In the genomic region with DNA sequence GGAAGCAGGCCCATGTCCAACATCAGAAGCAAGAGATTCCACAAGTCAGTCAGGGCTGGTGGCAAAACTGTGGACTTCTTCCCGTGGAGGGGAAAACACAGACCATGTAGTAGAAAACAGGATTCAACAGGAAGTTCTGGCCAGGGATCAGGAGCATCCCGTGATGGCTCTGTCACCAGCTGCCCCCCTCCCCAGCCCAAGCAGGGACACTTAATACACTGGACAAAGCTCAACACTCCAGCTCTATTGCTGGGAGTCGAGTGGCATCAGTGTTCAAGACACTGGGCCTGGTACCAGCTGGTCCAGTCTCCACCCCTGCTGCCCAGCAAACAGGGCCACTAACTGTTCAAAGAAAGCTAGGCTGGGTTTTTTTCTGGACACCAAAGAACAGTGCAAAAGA, we compare ENCODE assay signal across 18 cellular contexts. TPM values are rescaled to one million over a fixed set of nuclear protein-coding genes. Genes with fewer than 3 reads are reported as not detected.
A peak's percentile ranks its signal among the peaks of the same experiment; 100 is the strongest.
DNase-seq lines count a peak whose midpoint lies in the region; ATAC-seq and TF ChIP-seq lines count a peak whose summit lies in the region.
"Had no signal": no experiment of that assay in that cellular context is flagged by ENCODE, and none has a peak within 500 bp of the region (broad histone marks: within the 10 kb centered on the region; RNA-seq: fewer than 3 reads in every experiment).

No MANE protein-coding gene starts in this region.

- ATAC-seq in stimulated activated memory B cell treated with anti-CD40 and anti-IgM and Interleukin-4, amounts not matched to agents 10 μg/mL and 1 μg/mL and 100 μg/mL, for 72 hours = no peak
- ATAC-seq in activated T-cell treated with anti-CD3 and anti-CD28 coated beads, Interleukin-2, amount 50 U/mL, for 72 hours (replicated peaks in 1 of 2) = no peak
- no peak for ATAC-seq in naive thymus-derived CD8-positive, alpha-beta T cell
- ATAC-seq: activated CD4-positive, CD25-positive, alpha-beta regulatory T cell treated with anti-CD3 and anti-CD28 coated beads, Interleukin-2, amount 50 U/mL, for 24 hours; left ventricle myocardium superior; naive thymus-derived CD4-positive, alpha-beta T cell; T-helper 17 cell had no signal

- DNase-seq in ecto neural progenitor cell (ENCODE audit: low spot score) (peak; percentile 36), middle frontal gyrus (ENCODE audit: extremely low spot score, low spot score) (peak; percentile 51), D341Med (ENCODE audit: low spot score) (no peak)
- no peak for DNase-seq in activated CD4-positive, CD25-positive, alpha-beta regulatory T cell (lab: John Stamatoyannopoulos, UW)
- no peak for DNase-seq in activated T-cell treated with anti-CD3 and anti-CD28 coated beads, Interleukin-2, amount 50 U/mL, for 72 hours
- no peak for DNase-seq in naive thymus-derived CD8-positive, alpha-beta T cell
- DNase-seq: activated effector memory CD4-positive, alpha-beta T cell treated with Interleukin-2 at 50 U/mL for 16 hours; adrenal gland; left ventricle myocardium superior; naive thymus-derived CD4-positive, alpha-beta T cell; NCI-H187; NCI-H510A; retina; SHP77 treated with DMSO at 0.1 percent for 48 hours; T-helper 17 cell had no signal

- H3K4me1 ChIP-seq in Loucy (ENCODE audit: insufficient read depth, low read length, poor library complexity, severe bottlenecking) = peaks cover 58% of the 10 kb centered on the region

- peaks cover 62% of the 10 kb centered on the region for H3K79me2 ChIP-seq in Loucy (ENCODE audit: insufficient read depth, low read length)

- H3K9ac ChIP-seq in Loucy (ENCODE audit: low read depth, low read length, poor library complexity, severe bottlenecking) = peak overlapping the region; percentile 61

- H3K9me2 ChIP-seq in Loucy (replicated peaks; ENCODE audit: low read depth, low read length) = no peaks in the 10 kb centered on the region

- POLR2A ChIA-PET in naive thymus-derived CD8-positive, alpha-beta T cell (lab: Charles Lee) = interaction anchor here (0.5 kb wide), 1 partner anchor 159 kb away, joined by 3 read pairs; no protein-coding TSS in a partner anchor

- H3K9me3 Mint-ChIP-seq in stimulated activated memory B cell treated with anti-CD40 and anti-IgM and Interleukin-4, amounts not matched to agents 10 μg/mL and 1 μg/mL and 100 μg/mL, for 72 hours = no peaks in the 10 kb centered on the region
- H3K9me3 Mint-ChIP-seq in activated T-cell treated with anti-CD3 and anti-CD28 coated beads, Interleukin-2, amount 50 U/mL, for 72 hours = no peaks in the 10 kb centered on the region
- no peaks in the 10 kb centered on the region for H3K9me3 Mint-ChIP-seq in naive thymus-derived CD8-positive, alpha-beta T cell
- H3K9me3 Mint-ChIP-seq: naive thymus-derived CD4-positive, alpha-beta T cell had no signal

- peaks cover 61% of the 10 kb centered on the region for H3K4me1 Mint-ChIP-seq in stimulated activated memory B cell treated with anti-CD40 and anti-IgM and Interleukin-4, amounts not matched to agents 10 μg/mL and 1 μg/mL and 100 μg/mL, for 72 hours
- peaks cover 13% of the 10 kb centered on the region for H3K4me1 Mint-ChIP-seq in activated T-cell treated with anti-CD3 and anti-CD28 coated beads, Interleukin-2, amount 50 U/mL, for 72 hours (ENCODE audit: low read depth)
- peaks cover 2 to 27% (median 14%) of the 10 kb centered on the region in 4 donors for H3K4me1 Mint-ChIP-seq in naive thymus-derived CD8-positive, alpha-beta T cell

- peak overlapping the region; percentile 98 for H3K4me2 ChIP-seq in Loucy (ENCODE audit: low read depth, low read length, poor library complexity, severe bottlenecking)

- peaks cover 4% of the 10 kb centered on the region for H4K20me1 ChIP-seq in Loucy (ENCODE audit: insufficient read depth, low read length, poor library complexity, severe bottlenecking)

- no peaks in the 10 kb centered on the region for H3K36me3 Mint-ChIP-seq in stimulated activated memory B cell treated with anti-CD40 and anti-IgM and Interleukin-4, amounts not matched to agents 10 μg/mL and 1 μg/mL and 100 μg/mL, for 72 hours
- no peaks in the 10 kb centered on the region for H3K36me3 Mint-ChIP-seq in activated T-cell treated with anti-CD3 and anti-CD28 coated beads, Interleukin-2, amount 50 U/mL, for 72 hours (ENCODE audit: insufficient read depth in 2 of 2)
- H3K36me3 Mint-ChIP-seq in naive thymus-derived CD8-positive, alpha-beta T cell = no peaks in the 10 kb centered on the region
- H3K36me3 Mint-ChIP-seq: naive thymus-derived CD4-positive, alpha-beta T cell had no signal

- no peaks in the 10 kb centered on the region for H3K36me3 ChIP-seq in Loucy (ENCODE audit: insufficient read depth, low read length)
- H3K36me3 ChIP-seq: adrenal gland had no signal

- H2AFZ ChIP-seq in Loucy (ENCODE audit: low read length) = no peak overlapping the region

- peak overlapping the region; percentile 76 for H3K4me3 ChIP-seq in Loucy (ENCODE audit: low read length, poor library complexity, severe bottlenecking)
- H3K4me3 ChIP-seq: adrenal gland had no signal

- 0 out of 2 replicates have a peak, but pooled peaks cover 2% of the 10 kb centered on the region for H3F3A ChIP-seq in Loucy (ENCODE audit: low read depth)

- no peaks in the 10 kb centered on the region for H3K27me3 Mint-ChIP-seq in stimulated activated memory B cell treated with anti-CD40 and anti-IgM and Interleukin-4, amounts not matched to agents 10 μg/mL and 1 μg/mL and 100 μg/mL, for 72 hours
- peaks cover 26% of the 10 kb centered on the region for H3K27me3 Mint-ChIP-seq in activated T-cell treated with anti-CD3 and anti-CD28 coated beads, Interleukin-2, amount 50 U/mL, for 72 hours (ENCODE audit: low read depth)
- peaks cover 2 to 21% (median 9%) of the 10 kb centered on the region in 5 donors for H3K27me3 Mint-ChIP-seq in naive thymus-derived CD8-positive, alpha-beta T cell

- H3K4me3 Mint-ChIP-seq in stimulated activated memory B cell treated with anti-CD40 and anti-IgM and Interleukin-4, amounts not matched to agents 10 μg/mL and 1 μg/mL and 100 μg/mL, for 72 hours = no peak overlapping the region
- no peak overlapping the region for H3K4me3 Mint-ChIP-seq in activated T-cell treated with anti-CD3 and anti-CD28 coated beads, Interleukin-2, amount 50 U/mL, for 72 hours
- peak overlapping the region in 1 of 10 donors; percentile 25 for H3K4me3 Mint-ChIP-seq in naive thymus-derived CD8-positive, alpha-beta T cell
- H3K4me3 Mint-ChIP-seq: T-helper 17 cell had no signal

- H3K27ac Mint-ChIP-seq in stimulated activated memory B cell treated with anti-CD40 and anti-IgM and Interleukin-4, amounts not matched to agents 10 μg/mL and 1 μg/mL and 100 μg/mL, for 72 hours = peak overlapping the region; percentile 12
- no peak overlapping the region for H3K27ac Mint-ChIP-seq in activated T-cell treated with anti-CD3 and anti-CD28 coated beads, Interleukin-2, amount 50 U/mL, for 72 hours
- H3K27ac Mint-ChIP-seq in naive thymus-derived CD8-positive, alpha-beta T cell = no peak overlapping the region
- H3K27ac Mint-ChIP-seq: T-helper 17 cell had no signal

- H3K27me3 ChIP-seq in Loucy (ENCODE audit: insufficient read depth, low read length, poor library complexity, severe bottlenecking) = no peaks in the 10 kb centered on the region
- H3K27me3 ChIP-seq: adrenal gland had no signal

- no peaks in the 10 kb centered on the region for H3K9me3 ChIP-seq in Loucy (ENCODE audit: insufficient read depth, low read depth, low read length)
- H3K9me3 ChIP-seq: adrenal gland had no signal

- TF ChIP-seq CTCF in Loucy (conservative IDR thresholded peaks at IDR 0.05; ENCODE audit: low read length) = no peak

RNA-seq across cellular contexts. Expression of gene SLC45A3, which starts 3.7 kb away (rescaled TPM):
- 1 to 10 TPM in 1 of 2 donors, under 1 TPM in 1; 0.70 to 1.0 TPM for total RNA-seq in activated T-cell treated with anti-CD3 and anti-CD28 coated beads, Interleukin-2, amount 50 U/mL, for 72 hours
- total RNA-seq in naive thymus-derived CD8-positive, alpha-beta T cell = under 1 TPM; 0.25 to 0.36 TPM
- polyA plus RNA-seq in naive thymus-derived CD8-positive, alpha-beta T cell = not detected
- polyA plus RNA-seq: naive thymus-derived CD4-positive, alpha-beta T cell had no signal

RNA-seq across cellular contexts. Expression of gene ELK4, which starts 44.8 kb away (rescaled TPM):
- 10 to 100 TPM; 72.8 to 86.8 TPM for total RNA-seq in activated T-cell treated with anti-CD3 and anti-CD28 coated beads, Interleukin-2, amount 50 U/mL, for 72 hours
- 100 to 1,000 TPM; 194 to 204 TPM for total RNA-seq in naive thymus-derived CD8-positive, alpha-beta T cell
- polyA plus RNA-seq in naive thymus-derived CD8-positive, alpha-beta T cell = 1 to 10 TPM; 4.5 to 8.3 (median 5.8) TPM

Comparison
In these comparisons a context has a peak if more than half of its experiments do, and no peak if none do; other contexts are left out.
1. DNase-seq: peak in ecto neural progenitor cell (single experiment) and middle frontal gyrus (single experiment); none in activated CD4-positive, CD25-positive, alpha-beta regulatory T cell (0 of 4), D341Med (single experiment), activated T-cell treated with anti-CD3 and anti-CD28 coated beads, Interleukin-2, amount 50 U/mL, for 72 hours (0 of 2) and naive thymus-derived CD8-positive, alpha-beta T cell (0 of 10).